1 cellular context compared by ENCODE assay signal in genomic region chr17:2372180-2372579, GRCh38.
TF ChIP-seq lines count a peak whose summit lies in the region.

No MANE protein-coding gene starts in this region.

TF ChIP-seq in H1, 55 proteins besides CTCF, POLR2A, EP300 and RAD21:
- no peak for TF ChIP-seq KDM4A (IDR thresholded peaks at IDR 0.05; ENCODE audit: low read depth, low read length, severe bottlenecking)
- no peak for TF ChIP-seq YY1 (IDR thresholded peaks at IDR 0.05; ENCODE audit: low read depth, low read length)
- TF ChIP-seq CHD7 (IDR thresholded peaks at IDR 0.05; ENCODE audit: insufficient replicate concordance, low read length) = no peak
